16 cellular contexts compared by ENCODE assay signal in genomic region chr3:76083992-76084391, GRCh38.
"Had no signal": no experiment of that assay in that cellular context is flagged by ENCODE, and none has a peak within 500 bp of the region (broad histone marks: within the 10 kb centered on the region; RNA-seq: fewer than 3 reads in every experiment).

No MANE protein-coding gene starts in this region.

- H3K4me1 ChIP-seq: ascending aorta, gastroesophageal sphincter, sigmoid colon, tibial nerve, uterus had no signal

- ATAC-seq: gastroesophageal sphincter; stimulated activated memory B cell treated with anti-CD40 and anti-IgM and Interleukin-4, amounts not matched to agents 10 μg/mL and 1 μg/mL and 100 μg/mL, for 72 hours had no signal

- H3K27ac ChIP-seq: ascending aorta, cardiac muscle cell, gastroesophageal sphincter, ovary, sigmoid colon, tibial nerve, uterus had no signal

- H3K9me3 ChIP-seq: ascending aorta, ovary, uterus had no signal

- DNase-seq: activated CD4-positive, alpha-beta T cell treated with anti-CD3 and anti-CD28 coated beads, Interleukin-2, amount 50 U/mL, for 1 hour; activated CD8-positive, alpha-beta memory T cell treated with anti-CD3 and anti-CD28 coated beads for 24 hours; activated naive CD8-positive, alpha-beta T cell treated with anti-CD3 and anti-CD28 coated beads, Interleukin-2, amount 10 ng/mL, durations not matched to agents 7 days and 5 days; islet precursor cell; naive B cell; ovary; sigmoid colon; stimulated activated CD4-positive, alpha-beta T cell treated with anti-CD3 and anti-CD28 coated beads, Interleukin-12 subunit alpha, Interleukin-12 subunit beta, amount 100 ng/mL, for 4 hours; substantia nigra; uterus had no signal

- H3K27me3 ChIP-seq: ascending aorta, cardiac muscle cell, gastroesophageal sphincter, ovary, sigmoid colon, tibial nerve, uterus had no signal

- H3K4me3 ChIP-seq: ascending aorta, cardiac muscle cell, gastroesophageal sphincter, lung, ovary, sigmoid colon, tibial nerve, uterus had no signal

- H3K36me3 ChIP-seq: ascending aorta, cardiac muscle cell, gastroesophageal sphincter, ovary, sigmoid colon, tibial nerve, uterus had no signal
